ENCODE assay signal across 26 cellular contexts in the genomic region with DNA sequence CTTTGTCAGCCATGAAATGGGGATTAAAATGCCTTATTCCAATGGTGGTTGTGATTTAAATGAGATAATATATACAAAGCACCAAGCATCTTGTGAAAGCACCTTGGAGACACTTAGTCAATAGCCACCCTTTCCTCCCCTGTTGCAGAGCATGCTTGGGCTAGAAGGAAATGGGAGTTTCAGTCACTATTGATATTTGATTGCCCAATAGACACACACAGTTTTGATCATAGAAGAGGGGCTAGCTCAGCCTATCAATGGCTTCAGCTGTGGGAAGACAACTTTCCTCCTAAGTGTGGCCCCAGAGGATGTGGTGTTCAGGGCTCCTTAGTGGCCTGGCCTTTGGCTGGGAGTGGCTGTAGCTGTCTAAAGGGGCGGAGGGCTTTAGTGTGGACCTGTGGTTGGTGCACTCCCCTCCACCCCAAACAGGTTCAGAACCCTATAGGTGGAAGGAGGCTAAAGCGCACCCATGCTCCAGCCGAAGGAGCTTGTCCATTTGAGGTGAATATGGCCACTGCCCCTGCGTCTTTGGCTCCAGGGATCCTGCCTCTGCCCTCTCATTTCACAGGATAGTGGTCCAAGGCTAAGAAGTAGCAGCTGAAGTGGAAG.
DNase-seq lines count a peak whose midpoint lies in the region; ATAC-seq and TF ChIP-seq lines count a peak whose summit lies in the region.
"Had no signal": no experiment of that assay in that cellular context is flagged by ENCODE, and none has a peak within 500 bp of the region (broad histone marks: within the 10 kb centered on the region; RNA-seq: fewer than 3 reads in every experiment).

No MANE protein-coding gene starts in this region.

- no peaks in the 10 kb centered on the region for H3K79me1 ChIP-seq in mesenchymal stem cell (replicated peaks; ENCODE audit: low read length, poor library complexity, severe bottlenecking)

- H3K23ac ChIP-seq in mesenchymal stem cell (ENCODE audit: low read length in 2 of 2): no peak overlapping the region

- peak overlapping the region; percentile 14 for H4K8ac ChIP-seq in mesenchymal stem cell (ENCODE audit: low read length)

- H3K9me3 ChIP-seq in SJCRH30 (replicated peaks) (peaks cover 1% of the 10 kb centered on the region), mesenchymal stem cell (ENCODE audit: control insufficient read depth, low read length) (peaks cover 4% of the 10 kb centered on the region), suprapubic skin (no peaks in the 10 kb centered on the region), vagina (no peaks in the 10 kb centered on the region)
- H3K9me3 ChIP-seq: transverse colon had no signal

- no peak overlapping the region for H3K4me3 ChIP-seq in SJCRH30
- H3K4me3 ChIP-seq in mesenchymal stem cell (ENCODE audit: insufficient read depth in 1 of 2, low read depth in 1 of 2, low read length in 2 of 2): peak overlapping the region in 1 of 2 experiments; percentile 22
- H3K4me3 ChIP-seq in suprapubic skin: no peak overlapping the region
- H3K4me3 ChIP-seq in vagina: no peak overlapping the region
- H3K4me3 ChIP-seq: BLaER1, Peyer's patch, stomach, transverse colon had no signal

- H3K4me1 ChIP-seq in SJCRH30 (peaks cover 77% of the 10 kb centered on the region), mesenchymal stem cell (ENCODE audit: control insufficient read depth, insufficient read depth, low read depth, low read length) (peaks cover 30% of the 10 kb centered on the region), suprapubic skin (peaks cover 31% of the 10 kb centered on the region), vagina (peaks cover 37% of the 10 kb centered on the region)
- H3K4me1 ChIP-seq: BLaER1, Peyer's patch, transverse colon had no signal

- peak; percentile 31 to 54 for DNase-seq in SJCRH30
- DNase-seq in caudate nucleus (lab: John Stamatoyannopoulos, UW): no peak
- DNase-seq in mesenchymal stem cell: no peak
- no peak for DNase-seq in suprapubic skin (ENCODE audit: low spot score in 2 of 2)
- no peak for DNase-seq in vagina (ENCODE audit: extremely low spot score in 2 of 2)
- no peak for DNase-seq in activated effector memory CD4-positive, alpha-beta T cell treated with Interleukin-2 at 50 U/mL for 16 hours
- DNase-seq: activated CD4-positive, alpha-beta T cell treated with anti-CD3 and anti-CD28 coated beads, Interleukin-2, amount 10 ng/mL, durations not matched to agents 7 days and 5 days; activated effector memory CD4-positive, alpha-beta T cell treated with anti-CD3 and anti-CD28 coated beads, Interleukin-2, amount 50 U/mL, for 16 hours; activated naive CD8-positive, alpha-beta T cell treated with anti-CD3 and anti-CD28 coated beads, Interleukin-2, amount 10 ng/mL, durations not matched to agents 7 days and 5 days; activated T-cell treated with anti-CD3 and anti-CD28 coated beads, Interleukin-2, amount 50 U/mL, for 1 hour; left colon; NCI-H146; NCI-H446 treated with DMSO at 0.1 percent for 48 hours; NCI-H774; Peyer's patch; stimulated activated CD4-positive, alpha-beta T cell treated with anti-CD3 and anti-CD28 coated beads, Interleukin-12 subunit alpha, Interleukin-12 subunit beta, amount 100 ng/mL, for 4 hours; stimulated activated CD4-positive, alpha-beta T cell treated with anti-CD3 and anti-CD28 coated beads, Interleukin-2, amount 100 ng/mL, for 48 hours; stomach; SW 1271; transverse colon; WERI-Rb-1 had no signal

- peak overlapping the region; percentile 100 for H3K27ac ChIP-seq in SJCRH30
- peak overlapping the region; percentile 74 for H3K27ac ChIP-seq in caudate nucleus (ENCODE audit: low read depth, low read length)
- H3K27ac ChIP-seq in mesenchymal stem cell (ENCODE audit: low read length, poor library complexity, severe bottlenecking): peak overlapping the region; percentile 90
- H3K27ac ChIP-seq in suprapubic skin: peak overlapping the region; percentile 16
- H3K27ac ChIP-seq in vagina: no peak overlapping the region
- H3K27ac ChIP-seq: BLaER1, HL-60, KMS-11, parathyroid adenoma, WERI-Rb-1 had no signal

- H3K14ac ChIP-seq in mesenchymal stem cell (ENCODE audit: low read length in 2 of 2): no peak overlapping the region

- no peak overlapping the region for H2BK15ac ChIP-seq in mesenchymal stem cell (ENCODE audit: low read depth, poor library complexity, severe bottlenecking)

- H2BK12ac ChIP-seq in mesenchymal stem cell (ENCODE audit: low read length in 2 of 2): no peak overlapping the region

- H3K4ac ChIP-seq in mesenchymal stem cell (ENCODE audit: low read depth in 1 of 2, low read length in 2 of 2): no peak overlapping the region

- H2BK120ac ChIP-seq in mesenchymal stem cell (ENCODE audit: low read depth, low read length): no peak overlapping the region

- H2AFZ ChIP-seq in mesenchymal stem cell (ENCODE audit: low read depth, low read length): no peak overlapping the region
- H2AFZ ChIP-seq: parathyroid adenoma had no signal

- no peak overlapping the region for H4K91ac ChIP-seq in mesenchymal stem cell (ENCODE audit: low read length)

- H3K27me3 ChIP-seq in SJCRH30 (no peaks in the 10 kb centered on the region), mesenchymal stem cell (ENCODE audit: control insufficient read depth in 1 of 2, insufficient read depth in 1 of 2, low read length in 2 of 2) (no peaks in the 10 kb centered on the region), suprapubic skin (no peaks in the 10 kb centered on the region), vagina (no peaks in the 10 kb centered on the region)
- H3K27me3 ChIP-seq: BLaER1, Peyer's patch, stomach, transverse colon had no signal

- no peak for TF ChIP-seq POLR2A in suprapubic skin (IDR thresholded peaks at IDR 0.05)
- no peak for TF ChIP-seq POLR2A in vagina (IDR thresholded peaks at IDR 0.05)

- H2BK5ac ChIP-seq in mesenchymal stem cell (ENCODE audit: low read depth, low read length, poor library complexity, severe bottlenecking): peak overlapping the region; percentile 71

- intact Hi-C loops in vagina (cut with DNase I): no loop called here

- no peak for TF ChIP-seq EP300 in suprapubic skin (IDR thresholded peaks at IDR 0.05)

- WGBS in mesenchymal stem cell: 100% methylated on average over 3 of the region's 4 CpGs
- WGBS in suprapubic skin: 96% methylated on average over 4 of the region's 4 CpGs

- no peak overlapping the region for H3K9ac ChIP-seq in mesenchymal stem cell (ENCODE audit: low read length)
- H3K9ac ChIP-seq: BLaER1, KMS-11, parathyroid adenoma had no signal

- H3K36me3 ChIP-seq in SJCRH30 (no peaks in the 10 kb centered on the region), mesenchymal stem cell (ENCODE audit: control insufficient read depth in 1 of 2, insufficient read depth in 2 of 2, low read depth in 1 of 2, low read length in 2 of 2) (peaks cover 0 to 3% of the 10 kb centered on the region in 2 experiments), suprapubic skin (no peaks in the 10 kb centered on the region), vagina (no peaks in the 10 kb centered on the region)
- H3K36me3 ChIP-seq: BLaER1, Peyer's patch, stomach, transverse colon, WERI-Rb-1 had no signal

- ATAC-seq in HG03571 (IDR thresholded peaks at IDR 0.05; ENCODE audit: unreplicated experiment): no peak
- ATAC-seq: left colon had no signal

- H2AK5ac ChIP-seq in mesenchymal stem cell (ENCODE audit: low read length, severe bottlenecking): peak overlapping the region; percentile 90

- no peak for TF ChIP-seq CTCF in suprapubic skin (IDR thresholded peaks at IDR 0.05)
- TF ChIP-seq CTCF in vagina (IDR thresholded peaks at IDR 0.05): no peak

- no peak overlapping the region for H3K18ac ChIP-seq in mesenchymal stem cell (ENCODE audit: low read depth in 1 of 2, low read length in 2 of 2)

- no peak overlapping the region for H3K4me2 ChIP-seq in mesenchymal stem cell (ENCODE audit: low read length, poor library complexity, severe bottlenecking)
- H3K4me2 ChIP-seq: BLaER1, KMS-11 had no signal

Comparison
In these comparisons a context has a peak if more than half of its experiments do, and no peak if none do; other contexts are left out.
1. DNase-seq: peak in SJCRH30 (2 of 2); none in caudate nucleus (0 of 61), mesenchymal stem cell (single experiment), suprapubic skin (0 of 2), vagina (0 of 2) and activated effector memory CD4-positive, alpha-beta T cell treated with Interleukin-2 at 50 U/mL for 16 hours (single experiment).